Comparison of ENCODE assay signal across 9 cellular contexts in genomic region chr11:13343931-13344717, GRCh38.
DNase-seq lines count a peak whose midpoint lies in the region; ATAC-seq, FAIRE-seq and TF ChIP-seq lines count a peak whose summit lies in the region.
"Had no signal": no experiment of that assay in that cellular context is flagged by ENCODE, and none has a peak within 500 bp of the region (broad histone marks: within the 10 kb centered on the region; RNA-seq: fewer than 3 reads in every experiment).

No MANE protein-coding gene starts in this region.

- intact Hi-C loops in MCF 10A (cut with micrococcal nuclease): loop anchor here (1.0 to 5.0 kb wide), 4 partner anchors 94 to 382 kb away; no protein-coding TSS in a partner anchor

- peaks cover 0 to 17% of the 10 kb centered on the region in 2 experiments for H3K36me3 ChIP-seq in keratinocyte (ENCODE audit: control insufficient read depth in 2 of 2, extremely low read depth in 1 of 2, insufficient read depth in 2 of 2, low read length in 2 of 2)

- POLR2A ChIA-PET in MCF 10A (lab: Yijun Ruan, JAX): interaction anchor here (0.7 to 1.5 kb wide), 7 partner anchors 65 to 184 kb away, joined by 3 to 5 read pairs (median 4); no protein-coding TSS in a partner anchor

- H3K27me3 Mint-ChIP-seq in MCF 10A (ENCODE audit: insufficient read depth, unreplicated experiment): no peaks in the 10 kb centered on the region

- H3K27me3 ChIP-seq in keratinocyte (ENCODE audit: control insufficient read depth, extremely low read depth, insufficient read depth, low read length): no peaks in the 10 kb centered on the region

- no peak overlapping the region for H3K9ac ChIP-seq in keratinocyte (ENCODE audit: control insufficient read depth, extremely low read depth, insufficient read depth, low read length)

- no peak overlapping the region for H3K4me3 ChIP-seq in keratinocyte (ENCODE audit: control insufficient read depth in 2 of 3, extremely low read depth in 1 of 3, insufficient read depth in 2 of 3, low read depth in 1 of 3, low read length in 3 of 3)

- peak; percentile 58 for DNase-seq in GM10266 (ENCODE audit: extremely low spot score)
- peak; percentile 80 for DNase-seq in NCI-H2107 (lab: John Stamatoyannopoulos, UW)
- peak; percentile 86 for DNase-seq in MCF 10A (ENCODE audit: unreplicated experiment)
- peak; percentile 42 for DNase-seq in keratinocyte (ENCODE audit: low read depth, low spot score)
- peak; percentile 74 to 82 for DNase-seq in stimulated activated CD4-positive, alpha-beta T cell treated with anti-CD3 and anti-CD28 coated beads, Interleukin-2, amount 100 ng/mL, for 24 hours
- DNase-seq in GOT3 (lab: John Stamatoyannopoulos, UW): no peak

- TF ChIP-seq CTCF in GM10266 (IDR thresholded peaks at IDR 0.05; ENCODE audit: control insufficient read depth, insufficient read depth, low read depth, missing control alignments) (peak; percentile 77), VCaP (conservative IDR thresholded peaks at IDR 0.05) (peak; percentile 88), MCF 10A (IDR thresholded peaks at IDR 0.05; ENCODE audit: unreplicated experiment) (peak; percentile 70), keratinocyte (optimal IDR thresholded peaks at IDR 0.05 in 1 of 3, IDR thresholded peaks at IDR 0.05 in 1 of 3, conservative IDR thresholded peaks at IDR 0.05 in 1 of 3; ENCODE audit: extremely low read depth in 1 of 3, insufficient read depth in 2 of 3, low read length in 3 of 3) (peak; percentile 82 to 85 (median 83))

- no peaks in the 10 kb centered on the region for H3K9me3 Mint-ChIP-seq in MCF 10A (ENCODE audit: unreplicated experiment)

- dilution Hi-C loops in keratinocyte (cut with MboI; ENCODE audit: extremely low pct_ligation_motif_present, low sequenced_read_pairs): no loop called here

- H3K79me2 ChIP-seq in keratinocyte (ENCODE audit: control insufficient read depth, insufficient read depth, low read length): peaks cover 8% of the 10 kb centered on the region

- no peak overlapping the region for H3K4me3 Mint-ChIP-seq in MCF 10A (ENCODE audit: unreplicated experiment)

- H3K4me1 Mint-ChIP-seq in MCF 10A (ENCODE audit: insufficient read depth, unreplicated experiment): peaks cover 30% of the 10 kb centered on the region

- H3K4me1 ChIP-seq in keratinocyte (ENCODE audit: control insufficient read depth, extremely low read depth, insufficient read depth, low read length): peaks cover 11% of the 10 kb centered on the region

- peak; percentile 44 for ATAC-seq in HG02642 (IDR thresholded peaks at IDR 0.05; ENCODE audit: poor library complexity, unreplicated experiment)

- H2AFZ ChIP-seq in keratinocyte (ENCODE audit: control insufficient read depth, low read length): no peak overlapping the region

- H3K27ac ChIP-seq in VCaP: no peak overlapping the region
- no peak overlapping the region for H3K27ac ChIP-seq in keratinocyte (ENCODE audit: control insufficient read depth, insufficient read depth, low read length)
- H3K27ac ChIP-seq: epithelial cell of prostate had no signal

- no peaks in the 10 kb centered on the region for H3K9me3 ChIP-seq in keratinocyte (ENCODE audit: control insufficient read depth, low read depth, low read length)

- H3K4me2 ChIP-seq in keratinocyte (ENCODE audit: control insufficient read depth, extremely low read depth, insufficient read depth, low read depth, low read length): no peak overlapping the region

- H3K9me1 ChIP-seq in keratinocyte (ENCODE audit: control insufficient read depth, extremely low read depth, insufficient read depth, low read length): peaks cover 4% of the 10 kb centered on the region

- no peak overlapping the region for H3K27ac Mint-ChIP-seq in MCF 10A (ENCODE audit: low read depth, unreplicated experiment)

- BruUV-seq in MCF 10A (replicated peaks; lab: Mats Ljungman, UMichigan): no TSS peak

- CTCF ChIA-PET in MCF 10A (lab: Yijun Ruan, JAX): interaction anchor here (0.5 to 6.3 kb wide), 51 partner anchors 9 to 1165 kb away, joined by 3 to 243 read pairs (median 5); no protein-coding TSS in a partner anchor

- H4K20me1 ChIP-seq in keratinocyte (ENCODE audit: control insufficient read depth, extremely low read depth, insufficient read depth, low read length): peaks cover 3% of the 10 kb centered on the region

- FAIRE-seq in keratinocyte (lab: Jason Lieb, UNC): peak; percentile 84

- H3K36me3 Mint-ChIP-seq in MCF 10A (ENCODE audit: insufficient read depth, unreplicated experiment): peaks cover 12% of the 10 kb centered on the region
